Comparison of ENCODE assay signal across 8 cellular contexts in the genomic region with DNA sequence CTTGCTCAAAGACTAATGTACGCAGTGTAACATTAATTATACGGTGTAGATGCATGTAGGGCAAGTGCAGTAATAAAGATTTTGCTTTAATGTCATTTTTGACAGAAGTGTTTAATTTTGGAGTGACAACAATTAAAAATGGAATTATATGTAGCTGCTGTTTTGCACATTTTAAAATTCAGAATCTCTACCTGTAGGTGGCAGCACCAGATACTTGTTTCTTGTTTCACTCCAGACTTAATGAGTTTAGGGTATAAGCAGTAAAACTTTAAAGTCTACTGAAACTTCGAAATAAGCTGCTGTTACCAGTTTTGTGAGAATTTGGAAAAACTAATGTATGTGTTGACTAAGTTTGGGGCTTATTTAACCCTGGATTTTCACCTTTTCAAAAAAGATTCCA.
DNase-seq lines count a peak whose midpoint lies in the region; ATAC-seq, FAIRE-seq and TF ChIP-seq lines count a peak whose summit lies in the region.

No MANE protein-coding gene starts in this region.

- H3K79me2 ChIP-seq in GM12878 (ENCODE audit: control insufficient read depth, insufficient read depth, low read length): no peaks in the 10 kb centered on the region

- RAD21 ChIA-PET in GM12878 (lab: Charles Lee; ENCODE audit: unreplicated experiment): interaction anchor here (0.8 to 1.6 kb wide), 5 partner anchors 86 to 442 kb away, joined by 3 to 18 read pairs (median 3); no protein-coding TSS in a partner anchor

- H3K9ac ChIP-seq in GM12878 (ENCODE audit: control insufficient read depth, insufficient read depth, low read length): no peak overlapping the region

- DNase-seq in SIG-M5 treated with dmso at 0.1 percent for 504 hours (lab: John Stamatoyannopoulos, UW; ENCODE audit: unreplicated experiment) (peak; percentile 19), SIG-M5 (lab: John Stamatoyannopoulos, UW) (no peak), LNCaP clone FGC (ENCODE audit: low read depth) (no peak), GM12878 (ENCODE audit: low read depth, low spot score) (peak; percentile 1), right lobe of liver (no peak), T-helper 9 cell (no peak)

- H3K27ac ChIP-seq in GM12878 (ENCODE audit: control insufficient read depth, insufficient read depth) (no peak overlapping the region), right lobe of liver (no peak overlapping the region)

- POLR2A ChIA-PET in GM12878 (lab: Charles Lee): interaction anchor here (1.8 kb wide), 1 partner anchor 22 kb away, joined by 4 read pairs; no protein-coding TSS in a partner anchor

- H3K4me3 ChIP-seq in LNCaP clone FGC (ENCODE audit: low read depth, low read length) (no peak overlapping the region), GM12878 (no peak overlapping the region), right lobe of liver (no peak overlapping the region)

- TF ChIP-seq POLR2A in GM12878 (IDR thresholded peaks at IDR 0.05; ENCODE audit: low read depth, low read length): no peak
- no peak for TF ChIP-seq POLR2A in right lobe of liver (IDR thresholded peaks at IDR 0.05)

- intact Hi-C loops in GM12878 (cut with micrococcal nuclease; ENCODE audit: unreplicated experiment): loop anchor here (1.0 to 5.0 kb wide), 3 partner anchors 86 to 306 kb away; no protein-coding TSS in a partner anchor
- intact Hi-C loops in right lobe of liver (cut with DNase I): loop anchor here in 1 of 2 donors (10.0 kb wide), 1 partner anchor 306 kb away; no protein-coding TSS in a partner anchor

- no peaks in the 10 kb centered on the region for H3K4me1 ChIP-seq in GM12878 (ENCODE audit: control insufficient read depth, insufficient read depth, low read length)
- H3K4me1 ChIP-seq in right lobe of liver: no peaks in the 10 kb centered on the region

- no peaks in the 10 kb centered on the region for H4K20me1 ChIP-seq in GM12878 (ENCODE audit: control insufficient read depth, insufficient read depth)

- peak; percentile 53 for TF ChIP-seq RAD21 in GM12878 (IDR thresholded peaks at IDR 0.05; ENCODE audit: insufficient read depth, low read depth, low read length)

- H2AFZ ChIP-seq in GM12878 (ENCODE audit: control insufficient read depth, low read depth, low read length): no peak overlapping the region

- H3K27me3 ChIP-seq in GM12878 (replicated peaks in 1 of 2; ENCODE audit: control insufficient read depth in 2 of 2, insufficient read depth in 2 of 2, low read length in 1 of 2) (no peaks in the 10 kb centered on the region), right lobe of liver (no peaks in the 10 kb centered on the region)

- CTCF ChIA-PET in GM12878 (lab: Yijun Ruan, JAX): interaction anchor here (0.6 to 3.9 kb wide), 43 partner anchors 8 to 589 kb away, joined by 3 to 80 read pairs (median 4); no protein-coding TSS in a partner anchor

- 44% methylated on average over 3 of the region's 3 CpGs for WGBS in GM12878 (ENCODE audit: insufficient coverage, insufficient replicate concordance, low lambda C conversion rate, missing lambda C conversion rate)
- 24% methylated on average over 3 of the region's 3 CpGs for WGBS in right lobe of liver (ENCODE audit: insufficient coverage, low coverage, low lambda C conversion rate, missing lambda C conversion rate)

- peak; percentile 85 for FAIRE-seq in GM12878 (lab: Jason Lieb, UNC)

- in situ Hi-C loops in GM12878 (cut with MboI): loop anchor here (5.0 kb wide), 1 partner anchor 304 kb away; no protein-coding TSS in a partner anchor

- TF ChIP-seq CTCF in LNCaP clone FGC (IDR thresholded peaks at IDR 0.05; ENCODE audit: control insufficient read depth, extremely low read depth, insufficient read depth) (peak; percentile 43), GM12878 (IDR thresholded peaks at IDR 0.05 in 2 of 3, conservative IDR thresholded peaks at IDR 0.05 in 1 of 3; ENCODE audit: control insufficient read depth in 2 of 3, extremely low read depth in 1 of 3, insufficient read depth in 1 of 3, low read depth in 3 of 3, low read length in 3 of 3) (peak; percentile 28 to 60 (median 59); a peak in 5 of 6 replicates), right lobe of liver (IDR thresholded peaks at IDR 0.05) (peak; percentile 53 to 68 (median 58))

- no peak for TF ChIP-seq EP300 in GM12878 (IDR thresholded peaks at IDR 0.05; ENCODE audit: borderline replicate concordance in 1 of 2, control insufficient read depth in 1 of 2, low read depth in 2 of 2, low read length in 2 of 2)

- H3K36me3 ChIP-seq in GM12878 (ENCODE audit: control insufficient read depth in 2 of 2, insufficient read depth in 2 of 2, low read length in 1 of 2) (no peaks in the 10 kb centered on the region; a peak in 1 of 4 replicates), right lobe of liver (no peaks in the 10 kb centered on the region)

- SMC1A ChIA-PET in GM12878 (lab: Charles Lee; ENCODE audit: uncharacterized antibody, unreplicated experiment): interaction anchor here (0.7 to 4.8 kb wide), 15 partner anchors 9 to 442 kb away, joined by 3 to 39 read pairs (median 4); no protein-coding TSS in a partner anchor

- ATAC-seq in GM12878: peak; percentile 68
- peak; percentile 42 to 52 (median 50) for ATAC-seq in right lobe of liver
- no peak for ATAC-seq in HG03045 (IDR thresholded peaks at IDR 0.05; ENCODE audit: unreplicated experiment)
- ATAC-seq in HG02840 (IDR thresholded peaks at IDR 0.05; ENCODE audit: low FRiP score, unreplicated experiment): no peak

- no peak overlapping the region for H3K4me2 ChIP-seq in GM12878 (ENCODE audit: control insufficient read depth, insufficient read depth)

- H3K9me3 ChIP-seq in GM12878 (replicated peaks; ENCODE audit: control insufficient read depth, insufficient read depth, low read length): no peaks in the 10 kb centered on the region
- no peaks in the 10 kb centered on the region for H3K9me3 ChIP-seq in right lobe of liver

- no TSS peak for BruUV-seq in GM12878 (replicated peaks; lab: Mats Ljungman, UMichigan)

TF ChIP-seq in GM12878, 131 proteins besides CTCF, POLR2A, EP300 and RAD21:
- TF ChIP-seq, protein P1, sequence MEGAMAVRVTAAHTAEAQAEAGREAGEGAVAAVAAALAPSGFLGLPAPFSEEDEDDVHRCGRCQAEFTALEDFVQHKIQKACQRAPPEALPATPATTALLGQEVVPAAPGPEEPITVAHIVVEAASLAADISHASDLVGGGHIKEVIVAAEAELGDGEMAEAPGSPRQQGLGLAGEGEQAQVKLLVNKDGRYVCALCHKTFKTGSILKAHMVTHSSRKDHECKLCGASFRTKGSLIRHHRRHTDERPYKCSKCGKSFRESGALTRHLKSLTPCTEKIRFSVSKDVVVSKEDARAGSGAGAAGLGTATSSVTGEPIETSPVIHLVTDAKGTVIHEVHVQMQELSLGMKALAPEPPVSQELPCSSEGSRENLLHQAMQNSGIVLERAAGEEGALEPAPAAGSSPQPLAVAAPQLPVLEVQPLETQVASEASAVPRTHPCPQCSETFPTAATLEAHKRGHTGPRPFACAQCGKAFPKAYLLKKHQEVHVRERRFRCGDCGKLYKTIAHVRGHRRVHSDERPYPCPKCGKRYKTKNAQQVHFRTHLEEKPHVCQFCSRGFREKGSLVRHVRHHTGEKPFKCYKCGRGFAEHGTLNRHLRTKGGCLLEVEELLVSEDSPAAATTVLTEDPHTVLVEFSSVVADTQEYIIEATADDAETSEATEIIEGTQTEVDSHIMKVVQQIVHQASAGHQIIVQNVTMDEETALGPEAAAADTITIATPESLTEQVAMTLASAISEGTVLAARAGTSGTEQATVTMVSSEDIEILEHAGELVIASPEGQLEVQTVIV (IDR thresholded peaks at IDR 0.05; ENCODE audit: borderline replicate concordance, partially characterized antibody): no peak
- peak; percentile 32; the same call in 1 of the 2 replicates for TF ChIP-seq SMC3 (IDR thresholded peaks at IDR 0.05; ENCODE audit: borderline replicate concordance, low read length)

Comparison
In these comparisons a context has a peak if more than half of its experiments do, and no peak if none do; other contexts are left out.
1. DNase-seq: peak in SIG-M5 treated with dmso at 0.1 percent for 504 hours (single experiment) and GM12878 (single experiment); none in SIG-M5 (single experiment), LNCaP clone FGC (single experiment), right lobe of liver (0 of 3) and T-helper 9 cell (single experiment).
2. ATAC-seq: peak in GM12878 (single experiment) and right lobe of liver (4 of 4); none in HG03045 (single experiment) and HG02840 (single experiment).
3. Peak in every context shown above with its lines, with median percentiles within 50 percentile points of each other: CTCF ChIP-seq.